22 cellular contexts compared by ENCODE assay signal in genomic region chr4:36037127-36037526, GRCh38.
DNase-seq lines count a peak whose midpoint lies in the region; ATAC-seq, FAIRE-seq and TF ChIP-seq lines count a peak whose summit lies in the region.
"Had no signal": no experiment of that assay in that cellular context is flagged by ENCODE, and none has a peak within 500 bp of the region (broad histone marks: within the 10 kb centered on the region; RNA-seq: fewer than 3 reads in every experiment).

No MANE protein-coding gene starts in this region.

- H4K20me1 ChIP-seq in HepG2 (ENCODE audit: insufficient read depth, low read length): no peaks in the 10 kb centered on the region
- H4K20me1 ChIP-seq: BLaER1 treated with 17β-estradiol and CSF1 and Interleukin-3, amounts not matched to agents 10 nM and 100 nM had no signal

- H3K4me2 ChIP-seq in HepG2 (ENCODE audit: low read depth, low read length): no peak overlapping the region
- H3K4me2 ChIP-seq: A549; BLaER1 treated with 17β-estradiol and CSF1 and Interleukin-3, amounts not matched to agents 10 nM and 100 nM had no signal

- no peak for TF ChIP-seq EP300 in HepG2 (IDR thresholded peaks at IDR 0.05; ENCODE audit: low read depth in 2 of 2, low read length in 2 of 2)
- no peak for TF ChIP-seq EP300 in HepG2 (CRISPR knock-in tag; IDR thresholded peaks at IDR 0.05; ENCODE audit: borderline replicate concordance)
- no peak for TF ChIP-seq EP300 in gastroesophageal sphincter (IDR thresholded peaks at IDR 0.05)

- no peak overlapping the region for H3K9ac ChIP-seq in liver (ENCODE audit: low read depth in 1 of 2, low read length in 2 of 2)
- H3K9ac ChIP-seq in HepG2 (ENCODE audit: insufficient read depth, low read depth, low read length): no peak overlapping the region
- H3K9ac ChIP-seq: BLaER1 treated with 17β-estradiol and CSF1 and Interleukin-3, amounts not matched to agents 10 nM and 100 nM had no signal

- DNase-seq in HepG2 (ENCODE audit: low spot score) (no peak), left colon (no peak), right lobe of liver (peak; percentile 71 to 85 (median 80)), pancreas (no peak), esophagus squamous epithelium (lab: John Stamatoyannopoulos, UW) (no peak)
- DNase-seq: AML-193; Caco-2; Calu3; CD4-positive, alpha-beta T cell; CD8-positive, alpha-beta T cell; DMS79 treated with DMSO at 0.1 percent for 48 hours; GF-D8 had no signal

- ATAC-seq in HepG2: no peak
- ATAC-seq in left colon: peak; percentile 47
- peak; percentile 90 to 100 (median 96) for ATAC-seq in right lobe of liver
- ATAC-seq in pancreas: no peak
- ATAC-seq in gastroesophageal sphincter: no peak
- ATAC-seq: A549; CD8-positive, alpha-beta T cell had no signal

- H3K4me3 ChIP-seq in liver (ENCODE audit: low read depth in 1 of 3, low read length in 3 of 3): no peak overlapping the region
- no peak overlapping the region for H3K4me3 ChIP-seq in HepG2 (replicated peaks in 1 of 3; ENCODE audit: insufficient read depth in 1 of 3, low read depth in 2 of 3, low read length in 3 of 3)
- no peak overlapping the region for H3K4me3 ChIP-seq in right lobe of liver
- H3K4me3 ChIP-seq in pancreas: no peak overlapping the region
- H3K4me3 ChIP-seq in gastroesophageal sphincter: no peak overlapping the region
- H3K4me3 ChIP-seq in esophagus squamous epithelium: no peak overlapping the region
- H3K4me3 ChIP-seq: A549; BLaER1 treated with 17β-estradiol and CSF1 and Interleukin-3, amounts not matched to agents 10 nM and 100 nM had no signal

- H3K4me1 ChIP-seq in liver (ENCODE audit: control insufficient read depth in 4 of 4, insufficient read depth in 4 of 4, low read length in 3 of 4): no peaks in the 10 kb centered on the region
- H3K4me1 ChIP-seq in HepG2 (ENCODE audit: insufficient read depth, low read length): no peaks in the 10 kb centered on the region
- peaks cover 0 to 8% (median 0%) of the 10 kb centered on the region in 4 donors for H3K4me1 ChIP-seq in right lobe of liver
- H3K4me1 ChIP-seq in pancreas: no peaks in the 10 kb centered on the region
- H3K4me1 ChIP-seq in gastroesophageal sphincter: no peaks in the 10 kb centered on the region
- H3K4me1 ChIP-seq in esophagus squamous epithelium: no peaks in the 10 kb centered on the region
- H3K4me1 ChIP-seq: A549, Caco-2 had no signal

- H3K27me3 ChIP-seq in liver (ENCODE audit: control insufficient read depth in 4 of 4, insufficient read depth in 4 of 4, low read length in 3 of 4): no peaks in the 10 kb centered on the region
- no peaks in the 10 kb centered on the region for H3K27me3 ChIP-seq in HepG2 (ENCODE audit: control insufficient read depth in 1 of 2, insufficient read depth in 2 of 2, low read length in 2 of 2)
- H3K27me3 ChIP-seq in right lobe of liver: no peaks in the 10 kb centered on the region
- no peaks in the 10 kb centered on the region for H3K27me3 ChIP-seq in pancreas
- no peaks in the 10 kb centered on the region for H3K27me3 ChIP-seq in gastroesophageal sphincter
- H3K27me3 ChIP-seq in esophagus squamous epithelium: no peaks in the 10 kb centered on the region
- H3K27me3 ChIP-seq: BLaER1 treated with 17β-estradiol and CSF1 and Interleukin-3, amounts not matched to agents 10 nM and 100 nM had no signal

- TF ChIP-seq RAD21 in liver (IDR thresholded peaks at IDR 0.05) (peak; percentile 26 to 56), HepG2 (CRISPR knock-in tag; IDR thresholded peaks at IDR 0.05) (no peak)

- no peaks in the 10 kb centered on the region for H3K9me3 ChIP-seq in liver (ENCODE audit: control insufficient read depth in 4 of 4, low read length in 3 of 4)
- H3K9me3 ChIP-seq in HepG2 (ENCODE audit: low read length): peaks cover 31% of the 10 kb centered on the region
- H3K9me3 ChIP-seq in right lobe of liver: no peaks in the 10 kb centered on the region
- no peaks in the 10 kb centered on the region for H3K9me3 ChIP-seq in pancreas
- no peaks in the 10 kb centered on the region for H3K9me3 ChIP-seq in gastroesophageal sphincter
- H3K9me3 ChIP-seq in esophagus squamous epithelium: no peaks in the 10 kb centered on the region
- H3K9me3 ChIP-seq: A549, Caco-2 had no signal

- H3K36me3 ChIP-seq in liver (ENCODE audit: control insufficient read depth in 4 of 4, insufficient read depth in 3 of 4, low read depth in 1 of 4, low read length in 3 of 4) (no peaks in the 10 kb centered on the region), HepG2 (replicated peaks in 1 of 2; ENCODE audit: control insufficient read depth in 1 of 2, insufficient read depth in 2 of 2, low read length in 2 of 2) (no peaks in the 10 kb centered on the region), right lobe of liver (no peaks in the 10 kb centered on the region), pancreas (no peaks in the 10 kb centered on the region), gastroesophageal sphincter (no peaks in the 10 kb centered on the region), esophagus squamous epithelium (no peaks in the 10 kb centered on the region)

- H3K27ac ChIP-seq in liver (ENCODE audit: low read depth in 1 of 2, low read length in 2 of 2): no peak overlapping the region
- no peak overlapping the region for H3K27ac ChIP-seq in HepG2 (ENCODE audit: extremely low read length, insufficient read depth, low read length)
- peak overlapping the region in 1 of 3 donors; percentile 56 for H3K27ac ChIP-seq in right lobe of liver
- H3K27ac ChIP-seq in pancreas: no peak overlapping the region
- no peak overlapping the region for H3K27ac ChIP-seq in gastroesophageal sphincter
- no peak overlapping the region for H3K27ac ChIP-seq in esophagus squamous epithelium
- H3K27ac ChIP-seq: 22Rv1; A549; BLaER1 treated with 17β-estradiol and CSF1 and Interleukin-3, amounts not matched to agents 10 nM and 100 nM; C4-2B had no signal

- TF ChIP-seq POLR2A in HepG2 (IDR thresholded peaks at IDR 0.05; ENCODE audit: insufficient read depth in 1 of 2, low read depth in 2 of 2, low read length in 2 of 2): no peak
- TF ChIP-seq POLR2A in right lobe of liver (IDR thresholded peaks at IDR 0.05): no peak
- no peak for TF ChIP-seq POLR2A in gastroesophageal sphincter (IDR thresholded peaks at IDR 0.05)
- no peak for TF ChIP-seq POLR2A in esophagus squamous epithelium (IDR thresholded peaks at IDR 0.05)

- intact Hi-C loops in HepG2 (cut with micrococcal nuclease; ENCODE audit: unreplicated experiment): no loop called here
- intact Hi-C loops in left colon (cut with DNase I, micrococcal nuclease): no loop called here
- intact Hi-C loops in right lobe of liver (cut with DNase I): no loop called here
- intact Hi-C loops in pancreas (cut with DNase I): no loop called here
- intact Hi-C loops in esophagus squamous epithelium (cut with DNase I): no loop called here

- TF ChIP-seq CTCF in liver (IDR thresholded peaks at IDR 0.05; ENCODE audit: low read depth, low read length, missing input control) (no peak), HepG2 (CRISPR knock-in tag; IDR thresholded peaks at IDR 0.05) (no peak), right lobe of liver (IDR thresholded peaks at IDR 0.05) (peak in 1 of 4 donors; percentile 8), pancreas (IDR thresholded peaks at IDR 0.05) (no peak), gastroesophageal sphincter (IDR thresholded peaks at IDR 0.05) (no peak), esophagus squamous epithelium (IDR thresholded peaks at IDR 0.05) (no peak)

- CTCF ChIA-PET in HepG2 (lab: Yijun Ruan, JAX; ENCODE audit: low intra/inter-chr PET ratio, low total read pairs): no interaction called here

- in situ Hi-C loops in HepG2 (cut with HindIII; ENCODE audit: extremely low pct_ligation_motif_present, low pct_unique_long_range_greater_than_20kb): no loop called here

- H2AFZ ChIP-seq in HepG2 (ENCODE audit: low read length): no peak overlapping the region

- POLR2A ChIA-PET in HepG2 (lab: Yijun Ruan, JAX): no interaction called here

- no peak for FAIRE-seq in HepG2 (lab: Jason Lieb, UNC)
- FAIRE-seq in pancreas (lab: Jason Lieb, UNC): no peak
- FAIRE-seq: A549, D721Med, G401.6, GM12891, GM19239 had no signal

- no TSS peak for BruUV-seq in HepG2 (replicated peaks; lab: Mats Ljungman, UMichigan)

- H3K79me2 ChIP-seq in HepG2 (ENCODE audit: insufficient read depth, low read length): no peaks in the 10 kb centered on the region

TF ChIP-seq in liver, 16 proteins besides CTCF, POLR2A, EP300 and RAD21 (continues in another document):
- peak; percentile 36 to 62 for TF ChIP-seq JUND (IDR thresholded peaks at IDR 0.05)
- peak; percentile 48 to 74 for TF ChIP-seq RXRA (IDR thresholded peaks at IDR 0.05)
- peak; percentile 59 for TF ChIP-seq SP1 (IDR thresholded peaks at IDR 0.05)
- no peak for TF ChIP-seq GABPA (IDR thresholded peaks at IDR 0.05 in 1 of 2, conservative IDR thresholded peaks at IDR 0.05 in 1 of 2)
- TF ChIP-seq FOXA1 (IDR thresholded peaks at IDR 0.05): peak; percentile 66
- TF ChIP-seq HNF4A (conservative IDR thresholded peaks at IDR 0.05): peak; percentile 94 to 97

TF ChIP-seq in HepG2, 621 proteins besides CTCF, POLR2A, EP300 and RAD21 (continues in another document):
- TF ChIP-seq ZFX (CRISPR knock-in tag; IDR thresholded peaks at IDR 0.05; ENCODE audit: low read depth) (no peak), ZNF446 (CRISPR knock-in tag; IDR thresholded peaks at IDR 0.05) (no peak), IRF9 (CRISPR knock-in tag; IDR thresholded peaks at IDR 0.05; ENCODE audit: borderline replicate concordance) (no peak), ZNF569 (CRISPR knock-in tag; IDR thresholded peaks at IDR 0.05; ENCODE audit: borderline replicate concordance) (no peak)

Comparison
In these comparisons a context has a peak if more than half of its experiments do, and no peak if none do; other contexts are left out.
1. ATAC-seq: peak in left colon (single experiment) and right lobe of liver (4 of 4); none in HepG2 (single experiment), pancreas (0 of 4) and gastroesophageal sphincter (single experiment).
2. DNase-seq: peak in right lobe of liver (3 of 3); none in HepG2 (single experiment), left colon (0 of 2), pancreas (0 of 6) and esophagus squamous epithelium (single experiment).